15 cellular contexts compared by ENCODE assay signal in the genomic region with DNA sequence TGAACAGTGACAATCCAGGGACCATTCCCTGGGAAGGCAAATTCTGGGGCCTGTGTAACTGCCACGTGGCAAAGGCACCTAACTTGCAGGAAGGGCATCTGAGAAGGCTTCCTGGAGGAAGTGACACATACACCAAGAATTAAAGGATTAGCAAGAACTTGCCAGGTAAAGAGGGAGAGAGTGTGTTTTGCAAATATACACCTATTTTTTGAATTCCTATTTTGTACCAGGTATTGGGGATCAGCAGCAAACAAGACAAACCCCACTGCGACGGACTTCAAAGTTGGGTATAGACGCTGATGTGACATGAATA.
DNase-seq lines count a peak whose midpoint lies in the region; ATAC-seq, FAIRE-seq and TF ChIP-seq lines count a peak whose summit lies in the region.
"Had no signal": no experiment of that assay in that cellular context is flagged by ENCODE, and none has a peak within 500 bp of the region (broad histone marks: within the 10 kb centered on the region; RNA-seq: fewer than 3 reads in every experiment).

No MANE protein-coding gene starts in this region.

- H4K20me1 ChIP-seq in PC-3 (ENCODE audit: low read length): no peaks in the 10 kb centered on the region
- H4K20me1 ChIP-seq in K562 (replicated peaks; ENCODE audit: control insufficient read depth, insufficient read depth, low read length): peaks cover 8% of the 10 kb centered on the region; the same call in 1 of the 2 replicates

- peaks cover 18% of the 10 kb centered on the region; the same call in 1 of the 2 replicates for H3K27me3 ChIP-seq in PC-3 (ENCODE audit: low read length)
- H3K27me3 ChIP-seq in K562 (ENCODE audit: control insufficient read depth in 2 of 2, insufficient read depth in 2 of 2, low read length in 2 of 2): peaks cover 0 to 22% of the 10 kb centered on the region in 2 experiments; a peak in 2 of 5 replicates
- no peaks in the 10 kb centered on the region for H3K27me3 ChIP-seq in CD4-positive, alpha-beta T cell (ENCODE audit: control insufficient read depth, insufficient read depth, low read length)

- in situ Hi-C loops in K562 (cut with MboI): no loop called here

- no peaks in the 10 kb centered on the region for H3K9me3 Mint-ChIP-seq in CD4-positive, alpha-beta T cell
- H3K9me3 Mint-ChIP-seq: CD14-positive monocyte; CD8-positive, alpha-beta memory T cell; HFFc6 had no signal

- FAIRE-seq in K562 (lab: Jason Lieb, UNC): no peak
- FAIRE-seq: H1 had no signal

- TF ChIP-seq CTCF in PC-3 (conservative IDR thresholded peaks at IDR 0.05; ENCODE audit: low read depth, low read length) (no peak), K562 (IDR thresholded peaks at IDR 0.05 in 2 of 3, conservative IDR thresholded peaks at IDR 0.05 in 1 of 3; ENCODE audit: insufficient read depth in 2 of 3, low read depth in 1 of 3, low read length in 3 of 3) (no peak)
- no peak for TF ChIP-seq CTCF in CD4-positive, alpha-beta T cell (IDR thresholded peaks at IDR 0.05)

- H3K9ac ChIP-seq in PC-3 (ENCODE audit: low read length) (no peak overlapping the region), K562 (ENCODE audit: insufficient read depth in 1 of 2, low read depth in 2 of 2, low read length in 2 of 2) (no peak overlapping the region)

- DNase-seq in PC-3 (peak; percentile 70), K562 (ENCODE audit: extremely low read depth in 1 of 4, low spot score in 3 of 4) (no peak), epithelial cell of prostate (ENCODE audit: low read depth, low spot score) (no peak), ureter (ENCODE audit: low spot score) (peak; percentile 17), NCI-H226 (no peak)
- no peak for DNase-seq in CD4-positive, alpha-beta T cell
- DNase-seq: Caco-2; CD8-positive, alpha-beta memory T cell; DMS53; IMR-90 had no signal

- H3F3A ChIP-seq in PC-3 (ENCODE audit: low read length, unreplicated experiment): no peaks in the 10 kb centered on the region

- no peaks in the 10 kb centered on the region for H3K36me3 Mint-ChIP-seq in CD4-positive, alpha-beta T cell (ENCODE audit: low read depth)
- H3K36me3 Mint-ChIP-seq: CD14-positive monocyte; CD8-positive, alpha-beta memory T cell had no signal

- no peaks in the 10 kb centered on the region for H3K36me3 ChIP-seq in PC-3 (ENCODE audit: low read depth, low read length)
- no peaks in the 10 kb centered on the region for H3K36me3 ChIP-seq in K562 (ENCODE audit: control insufficient read depth, insufficient read depth, low read length)
- H3K36me3 ChIP-seq: HAP-1 had no signal

- H3K9me2 ChIP-seq in PC-3 (replicated peaks; ENCODE audit: low read length): no peaks in the 10 kb centered on the region

- POLR2A ChIA-PET in PC-3 (lab: Charles Lee; ENCODE audit: unreplicated experiment): no interaction called here
- POLR2A ChIA-PET in K562 (lab: Yijun Ruan, JAX): no interaction called here
- POLR2A ChIA-PET in CD4-positive, alpha-beta T cell (lab: Charles Lee): no interaction called here

- no peaks in the 10 kb centered on the region for H3K9me1 ChIP-seq in K562 (ENCODE audit: control insufficient read depth, insufficient read depth, low read length)

- WGBS in K562 (ENCODE audit: insufficient coverage, low coverage, missing lambda C conversion rate): 3% methylated on average over 4 of the region's 4 CpGs

- H2AFZ ChIP-seq in PC-3 (ENCODE audit: low read length): peak overlapping the region; percentile 8; the same call in 1 of the 2 replicates
- no peak overlapping the region for H2AFZ ChIP-seq in K562 (ENCODE audit: low read depth, low read length)

- ATAC-seq in PC-3: peak; percentile 9
- no peak for ATAC-seq in K562
- no peak for ATAC-seq in HG02759 (IDR thresholded peaks at IDR 0.05; ENCODE audit: unreplicated experiment)
- no peak for ATAC-seq in CD4-positive, alpha-beta T cell (ENCODE audit: poor library complexity)

- H3K4me3 ChIP-seq in PC-3 (ENCODE audit: low read length) (no peak overlapping the region), K562 (no peak overlapping the region)
- H3K4me3 ChIP-seq: HAP-1 had no signal

- BruUV-seq in PC-3 (replicated peaks; lab: Mats Ljungman, UMichigan) (no TSS peak), K562 (replicated peaks; lab: Mats Ljungman, UMichigan) (no TSS peak)

- H3K4me1 Mint-ChIP-seq in CD4-positive, alpha-beta T cell (ENCODE audit: low read depth): no peaks in the 10 kb centered on the region
- H3K4me1 Mint-ChIP-seq: CD14-positive monocyte; CD8-positive, alpha-beta memory T cell had no signal

- no peak overlapping the region for H3K4me3 Mint-ChIP-seq in CD4-positive, alpha-beta T cell
- H3K4me3 Mint-ChIP-seq: CD14-positive monocyte; CD8-positive, alpha-beta memory T cell; HFFc6 had no signal

- H3K79me2 ChIP-seq in PC-3 (ENCODE audit: low read length) (no peaks in the 10 kb centered on the region), K562 (ENCODE audit: control insufficient read depth, insufficient read depth, low read length) (no peaks in the 10 kb centered on the region)

- H3K27ac Mint-ChIP-seq in CD4-positive, alpha-beta T cell: no peak overlapping the region
- H3K27ac Mint-ChIP-seq: CD8-positive, alpha-beta memory T cell; HFFc6 had no signal

- H3K27ac ChIP-seq in PC-3 (ENCODE audit: low read length): no peak overlapping the region
- H3K27ac ChIP-seq in K562 (ENCODE audit: extremely low read depth, low read depth, low read length): no peak overlapping the region
- H3K27ac ChIP-seq in epithelial cell of prostate: peak overlapping the region; percentile 37
- H3K27ac ChIP-seq in CD4-positive, alpha-beta T cell (ENCODE audit: low read depth, low read length): no peak overlapping the region

- peaks cover 11% of the 10 kb centered on the region for H3K27me3 Mint-ChIP-seq in CD4-positive, alpha-beta T cell

- H3K4me1 ChIP-seq in PC-3 (ENCODE audit: insufficient read depth, low read length) (peaks cover 9% of the 10 kb centered on the region), K562 (replicated peaks in 1 of 2; ENCODE audit: control insufficient read depth in 2 of 2, insufficient read depth in 2 of 2, low read length in 2 of 2) (no peaks in the 10 kb centered on the region)
- H3K4me1 ChIP-seq: Caco-2, HAP-1 had no signal

- intact Hi-C loops in PC-3 (cut with micrococcal nuclease): no loop called here
- intact Hi-C loops in K562 (cut with micrococcal nuclease): no loop called here
- intact Hi-C loops in CD4-positive, alpha-beta T cell (cut with DNase I, micrococcal nuclease): no loop called here

- TF ChIP-seq EP300 in K562 (IDR thresholded peaks at IDR 0.05; ENCODE audit: low read length): no peak

- CTCF ChIA-PET in PC-3 (lab: Charles Lee): no interaction called here
- CTCF ChIA-PET in K562 (lab: Yijun Ruan, JAX; ENCODE audit: low intra/inter-chr PET ratio): no interaction called here
- CTCF ChIA-PET in CD4-positive, alpha-beta T cell (lab: Charles Lee): no interaction called here

- no peak for TF ChIP-seq POLR2A in K562 (conservative IDR thresholded peaks at IDR 0.05)

- H3K4me2 ChIP-seq in PC-3 (ENCODE audit: low read length): no peak overlapping the region
- no peak overlapping the region for H3K4me2 ChIP-seq in K562 (ENCODE audit: insufficient read depth, low read length)

- no peak for TF ChIP-seq RAD21 in K562 (CRISPR knock-in tag; conservative IDR thresholded peaks at IDR 0.05 in 1 of 2, IDR thresholded peaks at IDR 0.05 in 1 of 2)

- H3K9me3 ChIP-seq in PC-3 (ENCODE audit: low read length) (no peaks in the 10 kb centered on the region), K562 (replicated peaks; ENCODE audit: control insufficient read depth, insufficient read depth, low read depth, low read length) (no peaks in the 10 kb centered on the region)
- H3K9me3 ChIP-seq in CD4-positive, alpha-beta T cell (ENCODE audit: control insufficient read depth, low read length): no peaks in the 10 kb centered on the region
- H3K9me3 ChIP-seq: Caco-2, HAP-1 had no signal

TF ChIP-seq in K562, 482 proteins besides CTCF, POLR2A, EP300 and RAD21 (continues in another document):
- TF ChIP-seq FOXK2 (conservative IDR thresholded peaks at IDR 0.05 in 1 of 2, IDR thresholded peaks at IDR 0.05 in 1 of 2; ENCODE audit: low read depth in 2 of 2) (no peak), ZNF695 (CRISPR knock-in tag; IDR thresholded peaks at IDR 0.05) (no peak), ZFP36 (IDR thresholded peaks at IDR 0.05; ENCODE audit: low read depth, low read length, partially characterized antibody) (peak; percentile 66), JUN (IDR thresholded peaks at IDR 0.05; ENCODE audit: borderline replicate concordance, low read depth, low read length) (no peak), JUN (CRISPR knock-in tag; IDR thresholded peaks at IDR 0.05; ENCODE audit: borderline replicate concordance) (no peak)
- TF ChIP-seq, protein P1, sequence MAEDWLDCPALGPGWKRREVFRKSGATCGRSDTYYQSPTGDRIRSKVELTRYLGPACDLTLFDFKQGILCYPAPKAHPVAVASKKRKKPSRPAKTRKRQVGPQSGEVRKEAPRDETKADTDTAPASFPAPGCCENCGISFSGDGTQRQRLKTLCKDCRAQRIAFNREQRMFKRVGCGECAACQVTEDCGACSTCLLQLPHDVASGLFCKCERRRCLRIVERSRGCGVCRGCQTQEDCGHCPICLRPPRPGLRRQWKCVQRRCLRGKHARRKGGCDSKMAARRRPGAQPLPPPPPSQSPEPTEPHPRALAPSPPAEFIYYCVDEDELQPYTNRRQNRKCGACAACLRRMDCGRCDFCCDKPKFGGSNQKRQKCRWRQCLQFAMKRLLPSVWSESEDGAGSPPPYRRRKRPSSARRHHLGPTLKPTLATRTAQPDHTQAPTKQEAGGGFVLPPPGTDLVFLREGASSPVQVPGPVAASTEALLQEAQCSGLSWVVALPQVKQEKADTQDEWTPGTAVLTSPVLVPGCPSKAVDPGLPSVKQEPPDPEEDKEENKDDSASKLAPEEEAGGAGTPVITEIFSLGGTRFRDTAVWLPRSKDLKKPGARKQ (CRISPR knock-in tag; IDR thresholded peaks at IDR 0.05): no peak
- TF ChIP-seq, protein P2, sequence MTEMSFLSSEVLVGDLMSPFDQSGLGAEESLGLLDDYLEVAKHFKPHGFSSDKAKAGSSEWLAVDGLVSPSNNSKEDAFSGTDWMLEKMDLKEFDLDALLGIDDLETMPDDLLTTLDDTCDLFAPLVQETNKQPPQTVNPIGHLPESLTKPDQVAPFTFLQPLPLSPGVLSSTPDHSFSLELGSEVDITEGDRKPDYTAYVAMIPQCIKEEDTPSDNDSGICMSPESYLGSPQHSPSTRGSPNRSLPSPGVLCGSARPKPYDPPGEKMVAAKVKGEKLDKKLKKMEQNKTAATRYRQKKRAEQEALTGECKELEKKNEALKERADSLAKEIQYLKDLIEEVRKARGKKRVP (CRISPR knock-in tag; IDR thresholded peaks at IDR 0.05): no peak

Comparison
In these comparisons a context has a peak if more than half of its experiments do, and no peak if none do; other contexts are left out.
1. DNase-seq: peak in PC-3 (single experiment) and ureter (single experiment); none in K562 (0 of 4), epithelial cell of prostate (single experiment), CD4-positive, alpha-beta T cell (0 of 10) and NCI-H226 (single experiment).